ENCODE assay signal across 9 cellular contexts in genomic region chr3:52454235-52454937, GRCh38. TPM values are rescaled to one million over a fixed set of nuclear protein-coding genes. Genes with fewer than 3 reads are reported as not detected.
DNase-seq lines count a peak whose midpoint lies in the region; ATAC-seq and TF ChIP-seq lines count a peak whose summit lies in the region.
"Had no signal": no experiment of that assay in that cellular context is flagged by ENCODE, and none has a peak within 500 bp of the region (broad histone marks: within the 10 kb centered on the region; RNA-seq: fewer than 3 reads in every experiment).

No MANE protein-coding gene starts in this region.

- H3K36me3 ChIP-seq in HEK293 (ENCODE audit: control insufficient read depth in 2 of 2, insufficient read depth in 1 of 2, low read length in 2 of 2) (peaks cover 2 to 28% of the 10 kb centered on the region in 2 experiments; a peak in 2 of 3 replicates), hepatocyte (replicated peaks; ENCODE audit: insufficient read depth, low read depth) (peaks cover 2% of the 10 kb centered on the region)

- no peak overlapping the region for H2AFZ ChIP-seq in hepatocyte

- H3K4me1 ChIP-seq in HEK293 (ENCODE audit: control insufficient read depth, insufficient read depth, low read length) (peaks cover 2% of the 10 kb centered on the region; the same call in 1 of the 2 replicates), hepatocyte (ENCODE audit: insufficient read depth) (peaks cover 21% of the 10 kb centered on the region)

- POLR2A ChIA-PET in HEK293 (lab: Yijun Ruan, JAX): no interaction called here

- peak overlapping the region; percentile 83 for H3K27ac Mint-ChIP-seq in activated T-cell treated with anti-CD3 and anti-CD28 coated beads, Interleukin-2, amount 50 U/mL, for 72 hours
- H3K27ac Mint-ChIP-seq in stimulated activated memory B cell treated with anti-CD40 and anti-IgM and Interleukin-4, amounts not matched to agents 10 μg/mL and 1 μg/mL and 100 μg/mL, for 72 hours: peak overlapping the region; percentile 99

- H3K9me3 Mint-ChIP-seq in activated T-cell treated with anti-CD3 and anti-CD28 coated beads, Interleukin-2, amount 50 U/mL, for 72 hours: no peaks in the 10 kb centered on the region
- H3K9me3 Mint-ChIP-seq in stimulated activated memory B cell treated with anti-CD40 and anti-IgM and Interleukin-4, amounts not matched to agents 10 μg/mL and 1 μg/mL and 100 μg/mL, for 72 hours: no peaks in the 10 kb centered on the region

- WGBS in hepatocyte (ENCODE audit: low lambda C conversion rate, missing lambda C conversion rate): 85% methylated on average over 8 of the region's 8 CpGs

- H3K4me3 ChIP-seq in HEK293 (ENCODE audit: low read depth, low read length) (no peak overlapping the region), hepatocyte (no peak overlapping the region)

- no peaks in the 10 kb centered on the region for H3K27me3 Mint-ChIP-seq in activated T-cell treated with anti-CD3 and anti-CD28 coated beads, Interleukin-2, amount 50 U/mL, for 72 hours (ENCODE audit: low read depth)
- no peaks in the 10 kb centered on the region for H3K27me3 Mint-ChIP-seq in stimulated activated memory B cell treated with anti-CD40 and anti-IgM and Interleukin-4, amounts not matched to agents 10 μg/mL and 1 μg/mL and 100 μg/mL, for 72 hours

- no peaks in the 10 kb centered on the region for H3K9me2 ChIP-seq in hepatocyte (replicated peaks; ENCODE audit: insufficient read depth)

- peaks cover 43% of the 10 kb centered on the region for H3K79me2 ChIP-seq in hepatocyte

- no peaks in the 10 kb centered on the region for H3K27me3 ChIP-seq in hepatocyte

- H3K9me3 ChIP-seq in HEK293 (ENCODE audit: control insufficient read depth, insufficient read depth, low read depth, low read length) (no peaks in the 10 kb centered on the region), hepatocyte (ENCODE audit: low read depth) (no peaks in the 10 kb centered on the region)

- H4K20me1 ChIP-seq in hepatocyte (ENCODE audit: insufficient read depth, poor library complexity, severe bottlenecking): no peaks in the 10 kb centered on the region

- no peak for DNase-seq in activated T-cell treated with anti-CD3 and anti-CD28 coated beads, Interleukin-2, amount 50 U/mL, for 72 hours
- no peak for DNase-seq in hepatocyte (ENCODE audit: low spot score)
- DNase-seq in NCI-H146 treated with DMSO at 0.1 percent for 48 hours (lab: John Stamatoyannopoulos, UW; ENCODE audit: unreplicated experiment): no peak
- DNase-seq: SHP77 treated with DMSO at 0.1 percent for 48 hours had no signal

- ATAC-seq in activated T-cell treated with anti-CD3 and anti-CD28 coated beads, Interleukin-2, amount 50 U/mL, for 72 hours (replicated peaks in 1 of 2): no peak
- ATAC-seq in stimulated activated memory B cell treated with anti-CD40 and anti-IgM and Interleukin-4, amounts not matched to agents 10 μg/mL and 1 μg/mL and 100 μg/mL, for 72 hours: no peak
- no peak for ATAC-seq in GM21786 (IDR thresholded peaks at IDR 0.05; ENCODE audit: unreplicated experiment)
- no peak for ATAC-seq in GM21825 (IDR thresholded peaks at IDR 0.05; ENCODE audit: unreplicated experiment)
- ATAC-seq in GM19397 (IDR thresholded peaks at IDR 0.05; ENCODE audit: unreplicated experiment): no peak

- peaks cover 2 to 9% of the 10 kb centered on the region in 2 donors for H3K36me3 Mint-ChIP-seq in activated T-cell treated with anti-CD3 and anti-CD28 coated beads, Interleukin-2, amount 50 U/mL, for 72 hours (ENCODE audit: insufficient read depth in 2 of 2)
- H3K36me3 Mint-ChIP-seq in stimulated activated memory B cell treated with anti-CD40 and anti-IgM and Interleukin-4, amounts not matched to agents 10 μg/mL and 1 μg/mL and 100 μg/mL, for 72 hours: peaks cover 6% of the 10 kb centered on the region

- CTCF ChIA-PET in HEK293 (lab: Yijun Ruan, JAX): no interaction called here

- TF ChIP-seq CTCF in HEK293 (tag by site-specific recombination; IDR thresholded peaks at IDR 0.05) (no peak), hepatocyte (IDR thresholded peaks at IDR 0.05; ENCODE audit: poor library complexity) (no peak)

- H3K27ac ChIP-seq in HEK293 (ENCODE audit: extremely low read depth, low read depth, low read length) (no peak overlapping the region), hepatocyte (peak overlapping the region; percentile 81)

- H3K4me2 ChIP-seq in hepatocyte: peak overlapping the region; percentile 96

- H3K4me3 Mint-ChIP-seq in activated T-cell treated with anti-CD3 and anti-CD28 coated beads, Interleukin-2, amount 50 U/mL, for 72 hours: peak overlapping the region; percentile 90 to 95
- H3K4me3 Mint-ChIP-seq in stimulated activated memory B cell treated with anti-CD40 and anti-IgM and Interleukin-4, amounts not matched to agents 10 μg/mL and 1 μg/mL and 100 μg/mL, for 72 hours: peak overlapping the region; percentile 86

- H3K4me1 Mint-ChIP-seq in activated T-cell treated with anti-CD3 and anti-CD28 coated beads, Interleukin-2, amount 50 U/mL, for 72 hours (ENCODE audit: low read depth): peaks cover 32% of the 10 kb centered on the region
- peaks cover 52% of the 10 kb centered on the region for H3K4me1 Mint-ChIP-seq in stimulated activated memory B cell treated with anti-CD40 and anti-IgM and Interleukin-4, amounts not matched to agents 10 μg/mL and 1 μg/mL and 100 μg/mL, for 72 hours

TF ChIP-seq in HEK293, 187 proteins besides CTCF, POLR2A, EP300 and RAD21:
- TF ChIP-seq SCRT1 (tag by site-specific recombination; IDR thresholded peaks at IDR 0.05; ENCODE audit: borderline replicate concordance): no peak
- TF ChIP-seq ZBTB17 (tag by site-specific recombination; IDR thresholded peaks at IDR 0.05): no peak
- TF ChIP-seq ZNF174 (tag by site-specific recombination; IDR thresholded peaks at IDR 0.05): no peak
- TF ChIP-seq YY1 (tag by site-specific recombination; IDR thresholded peaks at IDR 0.05): no peak
- TF ChIP-seq ZNF654 (tag by site-specific recombination; IDR thresholded peaks at IDR 0.05; ENCODE audit: low read depth): no peak
- peak; percentile 92 for TF ChIP-seq GLI4 (tag by site-specific recombination; IDR thresholded peaks at IDR 0.05)
- no peak for TF ChIP-seq ZBTB44 (tag by site-specific recombination; IDR thresholded peaks at IDR 0.05)

RNA-seq across cellular contexts. Expression of gene TNNC1, which starts 0.5 kb away (rescaled TPM):
- total RNA-seq in activated T-cell treated with anti-CD3 and anti-CD28 coated beads, Interleukin-2, amount 50 U/mL, for 72 hours: 10 to 100 TPM; 10.8 to 14.4 TPM
- total RNA-seq in hepatocyte: 15.0 and 16.1 TPM in 2 replicates
- 9.7 and 19.8 TPM in 2 replicates for polyA plus RNA-seq in hepatocyte

RNA-seq across cellular contexts. Expression of gene NISCH, which starts 1.0 kb away (rescaled TPM):
- 10 to 100 TPM; 80.2 to 81.7 TPM for total RNA-seq in activated T-cell treated with anti-CD3 and anti-CD28 coated beads, Interleukin-2, amount 50 U/mL, for 72 hours
- 52.1 and 74.5 TPM in 2 replicates for total RNA-seq in hepatocyte
- polyA plus RNA-seq in hepatocyte: 58.9 and 66.3 TPM in 2 replicates

RNA-seq across cellular contexts. Expression of gene SEMA3G, which starts 9.5 kb away (rescaled TPM):
- total RNA-seq in activated T-cell treated with anti-CD3 and anti-CD28 coated beads, Interleukin-2, amount 50 U/mL, for 72 hours: under 1 TPM; 0.16 to 0.36 TPM
- total RNA-seq in hepatocyte: 1.5 and 3.8 TPM in 2 replicates
- 0.48 and 1.5 TPM in 2 replicates for polyA plus RNA-seq in hepatocyte

RNA-seq across cellular contexts. Expression of gene STAB1, which starts 40.8 kb away (rescaled TPM):
- total RNA-seq in activated T-cell treated with anti-CD3 and anti-CD28 coated beads, Interleukin-2, amount 50 U/mL, for 72 hours: under 1 TPM; 0.12 to 0.19 TPM
- total RNA-seq in hepatocyte: 4.0 and 4.6 TPM in 2 replicates
- polyA plus RNA-seq in hepatocyte: 3.0 and 4.0 TPM in 2 replicates

RNA-seq across cellular contexts. Expression of gene PHF7, which starts 43.9 kb away (rescaled TPM):
- total RNA-seq in activated T-cell treated with anti-CD3 and anti-CD28 coated beads, Interleukin-2, amount 50 U/mL, for 72 hours: 10 to 100 TPM; 27.3 to 29.0 TPM
- total RNA-seq in hepatocyte: 7.1 and 7.2 TPM in 2 replicates
- polyA plus RNA-seq in hepatocyte: 3.9 and 7.1 TPM in 2 replicates
